9 cellular contexts compared by ENCODE assay signal in genomic region chr1:183366116-183366515, GRCh38.
"Had no signal": no experiment of that assay in that cellular context is flagged by ENCODE, and none has a peak within 500 bp of the region (broad histone marks: within the 10 kb centered on the region; RNA-seq: fewer than 3 reads in every experiment).

No MANE protein-coding gene starts in this region.

- H3K27ac ChIP-seq: GM23248 had no signal

- H3K36me3 ChIP-seq: HAP-1 had no signal

- DNase-seq: GM23248, GOT3, H7, H9, HCEC 1CT, HFFc6 had no signal

- H3K4me3 ChIP-seq: GM23248, GM23338, HAP-1 had no signal

- H3K4me2 ChIP-seq: GM23338 had no signal

- H3K4me1 ChIP-seq: HAP-1 had no signal

- ATAC-seq: GM23338, HCT116 had no signal

- H3K9me3 ChIP-seq: HAP-1 had no signal

- H2AFZ ChIP-seq: GM23248, GM23338 had no signal
